In genomic region chr4:21768349-21769310, GRCh38 we compare ENCODE assay signal across 8 cellular contexts.
A peak's percentile ranks its signal among the peaks of the same experiment; 100 is the strongest.
DNase-seq lines count a peak whose midpoint lies in the region; ATAC-seq, FAIRE-seq and TF ChIP-seq lines count a peak whose summit lies in the region.

No MANE protein-coding gene starts in this region.

- peak; percentile 43 for DNase-seq in BE2C
- peak; percentile 54 for DNase-seq in HT1080 (ENCODE audit: low read depth)
- peak; percentile 48 for DNase-seq in RCC 7860 (ENCODE audit: low spot score)
- DNase-seq in progenitor cell of endocrine pancreas (ENCODE audit: low spot score, unreplicated experiment), result no peak
- no peak for DNase-seq in left cardiac atrium

- FAIRE-seq in RCC 7860 (lab: Jason Lieb, UNC), result peak; percentile 82

- H3K4me3 Mint-ChIP-seq in progenitor cell of endocrine pancreas (ENCODE audit: low read depth), result no peak overlapping the region

- no peaks in the 10 kb centered on the region for H3K27me3 ChIP-seq in BE2C

- intact Hi-C loops in left cardiac atrium (cut with DNase I), result loop anchor here (5.0 kb wide), 2 partner anchors 256 to 991 kb away; no protein-coding TSS in a partner anchor

- TF ChIP-seq CTCF in BE2C (IDR thresholded peaks at IDR 0.05; ENCODE audit: low read depth, low read length) (peak; percentile 79), progenitor cell of endocrine pancreas (IDR thresholded peaks at IDR 0.05; ENCODE audit: unreplicated experiment) (peak; percentile 85)

- no peaks in the 10 kb centered on the region for H3K36me3 ChIP-seq in BE2C

- H3K9me3 Mint-ChIP-seq in progenitor cell of endocrine pancreas (ENCODE audit: low read depth), result peaks cover 14% of the 10 kb centered on the region

- H3K27ac Mint-ChIP-seq in progenitor cell of endocrine pancreas, result no peak overlapping the region

- H3K36me3 Mint-ChIP-seq in progenitor cell of endocrine pancreas (ENCODE audit: insufficient read depth), result no peaks in the 10 kb centered on the region

- peaks cover 2% of the 10 kb centered on the region for H3K4me1 Mint-ChIP-seq in progenitor cell of endocrine pancreas (ENCODE audit: low read depth)

- H3K4me3 ChIP-seq in BE2C (ENCODE audit: low read depth, low read length), result peak overlapping the region; percentile 56

- ATAC-seq in GM18861 (IDR thresholded peaks at IDR 0.05; ENCODE audit: unreplicated experiment), result peak; percentile 67
- ATAC-seq in esophagus mucosa, result peak; percentile 15
- ATAC-seq in HG02973 (IDR thresholded peaks at IDR 0.05; ENCODE audit: unreplicated experiment), result no peak
- no peak for ATAC-seq in left cardiac atrium

- H3K9me3 ChIP-seq in BE2C, result no peaks in the 10 kb centered on the region

- peaks cover 9% of the 10 kb centered on the region for H3K27me3 Mint-ChIP-seq in progenitor cell of endocrine pancreas

- H3K4me1 ChIP-seq in BE2C, result peaks cover 27% of the 10 kb centered on the region

Comparison
In these comparisons a context has a peak if more than half of its experiments do, and no peak if none do; other contexts are left out.
1. DNase-seq: peak in BE2C (single experiment), HT1080 (single experiment) and RCC 7860 (single experiment); none in progenitor cell of endocrine pancreas (single experiment) and left cardiac atrium (single experiment).
2. ATAC-seq: peak in GM18861 (single experiment) and esophagus mucosa (single experiment); none in HG02973 (single experiment) and left cardiac atrium (0 of 2).